26 cellular contexts compared by ENCODE assay signal in the genomic region with DNA sequence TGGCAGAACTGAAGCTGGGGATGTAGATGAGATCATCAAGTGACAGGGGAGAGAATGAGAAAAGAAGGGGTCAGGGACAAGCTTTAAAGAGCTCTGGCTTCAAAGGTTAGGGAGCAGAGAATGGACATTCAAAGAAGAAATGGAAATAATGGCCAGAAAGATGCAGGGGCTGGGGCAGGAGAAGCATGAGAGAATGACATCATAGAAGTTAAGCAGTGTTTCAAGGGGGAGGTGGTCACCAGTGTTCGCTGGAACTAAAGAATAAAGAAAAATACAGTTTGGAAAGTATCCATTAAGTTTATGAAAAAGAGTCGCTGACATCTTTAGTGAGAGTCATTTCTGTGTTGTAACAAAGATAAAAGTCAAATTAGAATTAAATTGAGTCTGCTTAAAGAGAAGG.
"Had no signal": no experiment of that assay in that cellular context is flagged by ENCODE, and none has a peak within 500 bp of the region (broad histone marks: within the 10 kb centered on the region; RNA-seq: fewer than 3 reads in every experiment).

No MANE protein-coding gene starts in this region.

- H3K9me3 Mint-ChIP-seq: activated naive CD4-positive, alpha-beta T cell treated with anti-CD3 and anti-CD28 coated beads, Interleukin-2, amount 50 U/mL, for 72 hours; activated T-cell treated with anti-CD3 and anti-CD28 coated beads, Interleukin-2, amount 50 U/mL, for 24 hours had no signal

- H3K27ac Mint-ChIP-seq: activated naive CD4-positive, alpha-beta T cell treated with anti-CD3 and anti-CD28 coated beads for 36 hours; activated T-cell treated with anti-CD3 and anti-CD28 coated beads, Interleukin-2, amount 50 U/mL, for 24 hours; activated T-helper 1 cell treated with anti-CD3 and anti-CD28 coated beads, Interleukin-12 subunit alpha, Interleukin-12 subunit beta, Interleukin-2, Interleukin-4 antibody, amounts not matched to agents 30 ng/mL and 10 ng/mL and 1 ng/mL, durations not matched to agents 14 hours and 24 hours and 36 hours; T-helper 1 cell treated with Interleukin-12 subunit alpha and Interleukin-12 subunit beta and Interleukin-4 antibody, amounts not matched to agents 30 μg/mL and 1 μg/mL, for 36 hours; T-helper 2 cell treated with Interferon-gamma antibody and Interleukin-4, amounts not matched to agents 5 μg/mL and 100 μg/mL, for 36 hours had no signal

- H3K4me1 ChIP-seq: adrenal gland, SJCRH30 had no signal

- H3K4me3 Mint-ChIP-seq: activated CD4-positive, alpha-beta T cell treated with anti-CD3 and anti-CD28 coated beads, Interleukin-2, amount 10 ng/mL, durations not matched to agents 24 days and 14 days; activated CD8-positive, alpha-beta T cell treated with anti-CD3 and anti-CD28 coated beads for 36 hours; activated naive CD4-positive, alpha-beta T cell treated with anti-CD3 and anti-CD28 coated beads for 36 hours; activated T-cell treated with anti-CD3 and anti-CD28 coated beads, Interleukin-2, amount 50 U/mL, for 24 hours; activated T-helper 1 cell treated with anti-CD3 and anti-CD28 coated beads, Interleukin-12 subunit alpha, Interleukin-12 subunit beta, Interleukin-2, Interleukin-4 antibody, amounts not matched to agents 30 ng/mL and 10 ng/mL and 1 ng/mL, durations not matched to agents 14 hours and 24 hours and 36 hours; T-helper 1 cell treated with Interleukin-12 subunit alpha and Interleukin-12 subunit beta and Interleukin-4 antibody, amounts not matched to agents 30 μg/mL and 1 μg/mL, for 36 hours; T-helper 2 cell treated with Interferon-gamma antibody and Interleukin-4, amounts not matched to agents 5 μg/mL and 100 μg/mL, for 36 hours had no signal

- H3K27me3 Mint-ChIP-seq: activated CD4-positive, alpha-beta T cell treated with anti-CD3 and anti-CD28 coated beads, Interleukin-2, amount 10 ng/mL, durations not matched to agents 24 days and 14 days; activated CD8-positive, alpha-beta T cell treated with anti-CD3 and anti-CD28 coated beads for 36 hours; activated T-cell treated with anti-CD3 and anti-CD28 coated beads, Interleukin-2, amount 50 U/mL, for 24 hours had no signal

- H3K9me3 ChIP-seq: adrenal gland, body of pancreas, SJCRH30 had no signal

- H3K27ac ChIP-seq: adrenal gland, body of pancreas, SJCRH30, SK-N-MC had no signal

- H3K27me3 ChIP-seq: adrenal gland, body of pancreas, SJCRH30 had no signal

- DNase-seq: activated CD4-positive, alpha-beta T cell treated with anti-CD3 and anti-CD28 coated beads, Interleukin-2, amount 50 U/mL, for 4 hours; activated CD8-positive, alpha-beta T cell treated with anti-CD3 and anti-CD28 coated beads for 36 hours; activated gamma-delta T cell treated with Interleukin-2 at 50 U/mL for 16 hours; activated naive CD4-positive, alpha-beta T cell treated with anti-CD3 and anti-CD28 coated beads for 36 hours; activated T-cell treated with anti-CD3 and anti-CD28 coated beads, Interleukin-2, amount 50 U/mL, for 24 hours; adrenal gland; body of pancreas; caudate nucleus; cerebellar nuclear complex; Kasumi-1; MM.1S; MV-4-11; NCI-H1092; NCI-H1436 treated with DMSO at 0.1 percent for 48 hours; NCI-H1694 treated with DMSO at 0.1 percent for 48 hours; NCI-H2029; NCI-H345; NCI-H524 treated with DMSO at 0.1 percent for 48 hours; SHP77; SJCRH30 had no signal
